Comparison of ENCODE assay signal across 8 cellular contexts in genomic region chr19:32787161-32787813, GRCh38.
A peak's percentile ranks its signal among the peaks of the same experiment; 100 is the strongest.
DNase-seq lines count a peak whose midpoint lies in the region; ATAC-seq, FAIRE-seq and TF ChIP-seq lines count a peak whose summit lies in the region.
"Not testable (repeated sequence)": the region's sequence is repeated elsewhere in the genome, so short reads cannot be mapped to it uniquely, and the experiment has no call there.

No MANE protein-coding gene starts in this region.

- DNase-seq in NCI-H2227 treated with DMSO at 0.1 percent for 48 hours (lab: John Stamatoyannopoulos, UW) (peak; percentile 74), SW480 (ENCODE audit: low spot score) (peak; percentile 62), K562 (ENCODE audit: extremely low read depth in 1 of 4, low spot score in 3 of 4) (peak in 1 of 4 experiments; percentile 44), iPS DF 19.7 (ENCODE audit: low read depth, low spot score) (peak; percentile 28), mesendoderm (peak; percentile 76)
- not testable (repeated sequence) for DNase-seq in progenitor cell of endocrine pancreas (ENCODE audit: low spot score, unreplicated experiment)

- H3K27me3 ChIP-seq in HUES6 (ENCODE audit: control insufficient read depth, insufficient read depth, low read length); mesendoderm (ENCODE audit: insufficient read depth, low read length, poor library complexity): not testable (repeated sequence)
- peaks cover 5 to 28% of the 10 kb centered on the region in 2 experiments for H3K27me3 ChIP-seq in K562 (ENCODE audit: control insufficient read depth in 2 of 2, insufficient read depth in 2 of 2, low read length in 2 of 2)

- peak overlapping the region; percentile 52 for H3K4me2 ChIP-seq in K562 (ENCODE audit: insufficient read depth, low read length)
- not testable (repeated sequence) for H3K4me2 ChIP-seq in mesendoderm (ENCODE audit: low read length)

- TF ChIP-seq CTCF in K562 (IDR thresholded peaks at IDR 0.05 in 2 of 3, conservative IDR thresholded peaks at IDR 0.05 in 1 of 3; ENCODE audit: insufficient read depth in 2 of 3, low read depth in 1 of 3, low read length in 3 of 3) (0 out of 6 replicates have a peak, but pooled peaks of 2 of the 3 experiments have one; percentile 2 to 19), progenitor cell of endocrine pancreas (IDR thresholded peaks at IDR 0.05; ENCODE audit: unreplicated experiment) (peak; percentile 39)

- peak; percentile 67 for FAIRE-seq in K562 (lab: Jason Lieb, UNC)

- H3K4me3 ChIP-seq in HUES6 (ENCODE audit: low read depth, low read length), result peak overlapping the region; percentile 46
- not testable (repeated sequence) for H3K4me3 ChIP-seq in K562; mesendoderm (ENCODE audit: low read length)

- not testable (repeated sequence) for H4K5ac ChIP-seq in mesendoderm (ENCODE audit: low read length)

- not testable (repeated sequence) for H3K4me3 Mint-ChIP-seq in progenitor cell of endocrine pancreas (ENCODE audit: low read depth)

- POLR2A ChIA-PET in K562 (lab: Yijun Ruan, JAX), result interaction anchor here (0.6 to 1.1 kb wide), 2 partner anchors 8 to 179 kb away, joined by 3 to 5 read pairs; no protein-coding TSS in a partner anchor

- not testable (repeated sequence) for BruUV-seq in K562 (replicated peaks; lab: Mats Ljungman, UMichigan)

- in situ Hi-C loops in K562 (cut with MboI), result not testable (repeated sequence)

- not testable (repeated sequence) for TF ChIP-seq POLR2A in K562 (conservative IDR thresholded peaks at IDR 0.05)

- H3K4me1 Mint-ChIP-seq in progenitor cell of endocrine pancreas (ENCODE audit: low read depth), result not testable (repeated sequence)

- not testable (repeated sequence) for H3K79me2 ChIP-seq in K562 (ENCODE audit: control insufficient read depth, insufficient read depth, low read length); mesendoderm (ENCODE audit: control insufficient read depth, insufficient read depth, low read length)

- peaks cover 22% of the 10 kb centered on the region for H3K27me3 Mint-ChIP-seq in progenitor cell of endocrine pancreas

- 3% methylated on average over 12 of the region's 12 CpGs for WGBS in K562 (ENCODE audit: insufficient coverage, low coverage, missing lambda C conversion rate)
- WGBS in mesendoderm (ENCODE audit: extremely low coverage, insufficient coverage, low lambda C conversion rate), result no CpG with 5 or more reads among the region's 12 CpGs

- not testable (repeated sequence) for H3K27ac Mint-ChIP-seq in progenitor cell of endocrine pancreas

- H3K9me3 ChIP-seq in ES-I3 (ENCODE audit: control insufficient read depth, insufficient read depth, low read length); HUES6 (ENCODE audit: control insufficient read depth, insufficient read depth, low read depth, low read length); K562 (replicated peaks; ENCODE audit: control insufficient read depth, insufficient read depth, low read depth, low read length): not testable (repeated sequence)

- H3K79me1 ChIP-seq in mesendoderm (ENCODE audit: low read length), result not testable (repeated sequence)

- not testable (repeated sequence) for H4K20me1 ChIP-seq in K562 (replicated peaks; ENCODE audit: control insufficient read depth, insufficient read depth, low read length)

- H2AFZ ChIP-seq in K562 (ENCODE audit: low read depth, low read length), result not testable (repeated sequence)

- not testable (repeated sequence) for H3K36me3 Mint-ChIP-seq in progenitor cell of endocrine pancreas (ENCODE audit: insufficient read depth)

- peak overlapping the region; percentile 76 for H3K56ac ChIP-seq in mesendoderm (ENCODE audit: low read length)

- H3K9ac ChIP-seq in ES-I3 (ENCODE audit: low read depth, low read length), result peak overlapping the region; percentile 39; the same call in 1 of the 2 replicates
- peak overlapping the region; percentile 54 for H3K9ac ChIP-seq in HUES6 (ENCODE audit: low read length)
- H3K9ac ChIP-seq in K562 (ENCODE audit: insufficient read depth in 1 of 2, low read depth in 2 of 2, low read length in 2 of 2); mesendoderm (ENCODE audit: low read length): not testable (repeated sequence)

- H4K8ac ChIP-seq in mesendoderm (ENCODE audit: low read depth, low read length), result not testable (repeated sequence)

- intact Hi-C loops in K562 (cut with micrococcal nuclease), result not testable (repeated sequence)

- not testable (repeated sequence) for H3K36me3 ChIP-seq in ES-I3 (ENCODE audit: insufficient read depth, low read length); HUES6 (ENCODE audit: control insufficient read depth, insufficient read depth, low read length); K562 (ENCODE audit: control insufficient read depth, insufficient read depth, low read length); mesendoderm (ENCODE audit: control insufficient read depth, insufficient read depth, low read length)

- not testable (repeated sequence) for H3K18ac ChIP-seq in mesendoderm (ENCODE audit: low read length)

- H3K27ac ChIP-seq in HUES6 (ENCODE audit: low read depth, low read length); K562 (ENCODE audit: extremely low read depth, low read depth, low read length); mesendoderm (ENCODE audit: low read depth, low read length): not testable (repeated sequence)

- not testable (repeated sequence) for H3K9me1 ChIP-seq in K562 (ENCODE audit: control insufficient read depth, insufficient read depth, low read length)

- not testable (repeated sequence) for H3K4ac ChIP-seq in mesendoderm (ENCODE audit: low read depth, low read length)

- not testable (repeated sequence) for TF ChIP-seq EP300 in K562 (IDR thresholded peaks at IDR 0.05; ENCODE audit: low read length)

- not testable (repeated sequence) for H3K23ac ChIP-seq in mesendoderm (ENCODE audit: low read length)

- CTCF ChIA-PET in K562 (lab: Yijun Ruan, JAX; ENCODE audit: low intra/inter-chr PET ratio), result not testable (repeated sequence)

- not testable (repeated sequence) for H3K9me3 Mint-ChIP-seq in progenitor cell of endocrine pancreas (ENCODE audit: low read depth)

- not testable (repeated sequence) for TF ChIP-seq RAD21 in K562 (CRISPR knock-in tag; conservative IDR thresholded peaks at IDR 0.05 in 1 of 2, IDR thresholded peaks at IDR 0.05 in 1 of 2)

- H2BK15ac ChIP-seq in mesendoderm (replicated peaks; ENCODE audit: low read depth), result not testable (repeated sequence)

- ATAC-seq in K562, result not testable (repeated sequence)

- H2BK5ac ChIP-seq in mesendoderm (ENCODE audit: low read length), result not testable (repeated sequence)

- H3K4me1 ChIP-seq in ES-I3 (ENCODE audit: insufficient read depth, low read length); HUES6 (ENCODE audit: control insufficient read depth, insufficient read depth, low read length); K562 (replicated peaks in 1 of 2; ENCODE audit: control insufficient read depth in 2 of 2, insufficient read depth in 2 of 2, low read length in 2 of 2); mesendoderm (ENCODE audit: control insufficient read depth, low read depth, low read length): not testable (repeated sequence)

- H2AK5ac ChIP-seq in mesendoderm (ENCODE audit: low read length), result not testable (repeated sequence)

- H2BK120ac ChIP-seq in mesendoderm (ENCODE audit: low read depth, low read length), result not testable (repeated sequence)

TF ChIP-seq in K562, 482 proteins besides CTCF, POLR2A, EP300 and RAD21:
- peak; percentile 65 to 93; a peak in 3 of 4 replicates for TF ChIP-seq FOXA3 (CRISPR knock-in tag; conservative IDR thresholded peaks at IDR 0.05 in 1 of 2, IDR thresholded peaks at IDR 0.05 in 1 of 2)
TF ChIP-seq in K562: peak in this region for 1; not testable (repeated sequence) for 481.
